27 cellular contexts compared by ENCODE assay signal in genomic region chr1:84770481-84770880, GRCh38.
DNase-seq lines count a peak whose midpoint lies in the region; ATAC-seq lines count a peak whose summit lies in the region.
"Had no signal": no experiment of that assay in that cellular context is flagged by ENCODE, and none has a peak within 500 bp of the region (broad histone marks: within the 10 kb centered on the region; RNA-seq: fewer than 3 reads in every experiment).

No MANE protein-coding gene starts in this region.

- H2AK5ac ChIP-seq in trophoblast cell (ENCODE audit: low read length): no peak overlapping the region

- ATAC-seq in GM18861 (IDR thresholded peaks at IDR 0.05; ENCODE audit: unreplicated experiment): no peak
- ATAC-seq: A549; CD8-positive, alpha-beta T cell had no signal

- no peak overlapping the region for H3K27ac ChIP-seq in trophoblast cell (ENCODE audit: low read depth, low read length)
- H3K27ac ChIP-seq: 22Rv1; A549; BLaER1; BLaER1 treated with 17β-estradiol and CSF1 and Interleukin-3, amounts not matched to agents 10 nM and 100 nM; C4-2B had no signal

- no peak overlapping the region for H2BK12ac ChIP-seq in trophoblast cell (ENCODE audit: low read length)

- H4K12ac ChIP-seq in trophoblast cell (ENCODE audit: low read depth, low read length): no peak overlapping the region

- no peaks in the 10 kb centered on the region for H3K79me1 ChIP-seq in trophoblast cell (ENCODE audit: low read length)

- H2BK120ac ChIP-seq in trophoblast cell (ENCODE audit: insufficient read depth, low read length, poor library complexity): no peak overlapping the region

- no peak overlapping the region for H2AFZ ChIP-seq in trophoblast cell (ENCODE audit: insufficient read depth, low read length, poor library complexity)

- no peak overlapping the region for H3K9ac ChIP-seq in trophoblast cell (ENCODE audit: low read length)
- H3K9ac ChIP-seq: BLaER1; BLaER1 treated with 17β-estradiol and CSF1 and Interleukin-3, amounts not matched to agents 10 nM and 100 nM had no signal

- no peak overlapping the region for H3K4me3 ChIP-seq in trophoblast cell (ENCODE audit: low read depth, low read length)
- H3K4me3 ChIP-seq: A549; BLaER1; BLaER1 treated with 17β-estradiol and CSF1 and Interleukin-3, amounts not matched to agents 10 nM and 100 nM had no signal

- no peak overlapping the region for H4K91ac ChIP-seq in trophoblast cell (ENCODE audit: low read depth, low read length)

- no peak overlapping the region for H3K4ac ChIP-seq in trophoblast cell (ENCODE audit: low read depth, low read length)

- H3K23ac ChIP-seq in trophoblast cell (ENCODE audit: low read length): no peak overlapping the region

- WGBS in trophoblast cell (ENCODE audit: extremely low coverage, insufficient coverage, insufficient read length): no CpG with 5 or more reads among the region's 2 CpGs

- no peak overlapping the region for H4K8ac ChIP-seq in trophoblast cell (ENCODE audit: low read depth, low read length)

- no peak overlapping the region for H3K18ac ChIP-seq in trophoblast cell (ENCODE audit: low read length)

- H3K36me3 ChIP-seq in trophoblast cell (ENCODE audit: control insufficient read depth in 1 of 2, insufficient read depth in 2 of 2, low read length in 2 of 2): no peaks in the 10 kb centered on the region
- H3K36me3 ChIP-seq: BE2C; BLaER1; BLaER1 treated with 17β-estradiol and CSF1 and Interleukin-3, amounts not matched to agents 10 nM and 100 nM had no signal

- no peaks in the 10 kb centered on the region for H3K27me3 ChIP-seq in trophoblast cell (ENCODE audit: insufficient read depth, low read length)
- H3K27me3 ChIP-seq: BE2C; BLaER1; BLaER1 treated with 17β-estradiol and CSF1 and Interleukin-3, amounts not matched to agents 10 nM and 100 nM had no signal

- no peak overlapping the region for H3K4me2 ChIP-seq in trophoblast cell (ENCODE audit: low read length)
- H3K4me2 ChIP-seq: A549; BLaER1; BLaER1 treated with 17β-estradiol and CSF1 and Interleukin-3, amounts not matched to agents 10 nM and 100 nM had no signal

- H3K14ac ChIP-seq in trophoblast cell (ENCODE audit: low read length): no peak overlapping the region

- H2BK5ac ChIP-seq in trophoblast cell (ENCODE audit: low read depth, low read length, poor library complexity): no peak overlapping the region

- DNase-seq in trophoblast cell: peak; percentile 62 to 89
- DNase-seq: 8988T; ACHN; AML-193; BE2C; C1 segment of cervical spinal cord; Caco-2; Calu3; CD4-positive, alpha-beta memory T cell; CD4-positive, alpha-beta T cell; CD4-positive, CD25-positive, alpha-beta regulatory T cell; CD8-positive, alpha-beta memory T cell; CD8-positive, alpha-beta T cell; COR-L47; DMS 273 treated with DMSO at 0.1 percent for 48 hours; DMS153; DMS53; DMS79; DMS79 treated with DMSO at 0.1 percent for 48 hours; DND-41; EL had no signal

- peaks cover 1 to 2% of the 10 kb centered on the region in 2 experiments for H3K4me1 ChIP-seq in trophoblast cell (ENCODE audit: control insufficient read depth in 1 of 2, insufficient read depth in 2 of 2, low read length in 2 of 2)
- H3K4me1 ChIP-seq: A549, BE2C, BLaER1, Caco-2 had no signal

- no peaks in the 10 kb centered on the region for H3K79me2 ChIP-seq in trophoblast cell (ENCODE audit: control insufficient read depth, insufficient read depth, low read length, poor library complexity)

- H3K9me3 ChIP-seq in trophoblast cell (ENCODE audit: insufficient read depth, low read depth, low read length): peaks cover under 1% of the 10 kb centered on the region
- H3K9me3 ChIP-seq: A549; BE2C; BLaER1; BLaER1 treated with 17β-estradiol and CSF1 and Interleukin-3, amounts not matched to agents 10 nM and 100 nM; Caco-2 had no signal
